Comparison of ENCODE assay signal across 23 cellular contexts in the genomic region with DNA sequence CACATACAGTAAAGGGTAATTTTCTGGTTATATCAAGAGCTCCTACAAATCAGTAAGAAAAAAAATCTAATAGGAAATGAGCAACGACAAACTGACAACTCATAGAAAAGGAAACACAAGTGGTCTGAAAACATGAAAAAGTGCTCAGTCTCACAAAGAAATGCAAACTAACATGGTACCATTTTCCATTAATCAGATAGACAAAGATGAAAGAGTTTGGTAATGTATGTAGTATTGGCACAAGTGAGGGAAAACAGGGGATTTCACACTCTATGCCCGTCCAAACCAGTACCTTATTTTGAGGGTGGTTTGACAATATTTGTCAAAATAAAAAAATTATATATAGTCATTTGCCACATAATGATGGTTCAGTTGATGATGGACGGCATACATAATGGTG.
"Had no signal": no experiment of that assay in that cellular context is flagged by ENCODE, and none has a peak within 500 bp of the region (broad histone marks: within the 10 kb centered on the region; RNA-seq: fewer than 3 reads in every experiment).

No MANE protein-coding gene starts in this region.

- H3K4me3 Mint-ChIP-seq: activated CD4-positive, alpha-beta T cell treated with anti-CD3 and anti-CD28 coated beads, Interleukin-2, amount 10 ng/mL, durations not matched to agents 7 days and 5 days; activated CD8-positive, alpha-beta memory T cell treated with anti-CD3 and anti-CD28 coated beads, Interleukin-2, amount 10 ng/mL, durations not matched to agents 7 days and 5 days; activated naive CD4-positive, alpha-beta T cell treated with anti-CD3 and anti-CD28 coated beads, Interleukin-2, amount 10 ng/mL, durations not matched to agents 7 days and 5 days; dendritic cell treated with granulocyte-macrophage colony-stimulating factor and Interleukin-4, amounts not matched to agents 40 ng/mL and 50 ng/mL, for 4 days; neural crest cell; WTC11 had no signal

- H3K9me3 ChIP-seq: esophagus muscularis mucosa, gastroesophageal sphincter, heart right ventricle, left ventricle myocardium inferior, prostate gland, thyroid gland had no signal

- ATAC-seq: activated CD8-positive, alpha-beta memory T cell treated with anti-CD3 and anti-CD28 coated beads, Interleukin-2, amount 10 ng/mL, durations not matched to agents 7 days and 5 days; gastroesophageal sphincter; heart right ventricle; right cardiac atrium; WTC11 had no signal

- H3K27me3 ChIP-seq: cardiac muscle cell, esophagus muscularis mucosa, gastroesophageal sphincter, heart right ventricle, thyroid gland had no signal

- H3K4me3 ChIP-seq: cardiac muscle cell, esophagus muscularis mucosa, gastroesophageal sphincter, heart right ventricle, left ventricle myocardium inferior, prostate gland, skin epidermis, thyroid gland had no signal

- H3K27me3 Mint-ChIP-seq: activated CD4-positive, alpha-beta T cell treated with anti-CD3 and anti-CD28 coated beads, Interleukin-2, amount 10 ng/mL, durations not matched to agents 7 days and 5 days; activated CD8-positive, alpha-beta memory T cell treated with anti-CD3 and anti-CD28 coated beads, Interleukin-2, amount 10 ng/mL, durations not matched to agents 7 days and 5 days; activated naive CD4-positive, alpha-beta T cell treated with anti-CD3 and anti-CD28 coated beads, Interleukin-2, amount 10 ng/mL, durations not matched to agents 7 days and 5 days; dendritic cell treated with granulocyte-macrophage colony-stimulating factor and Interleukin-4, amounts not matched to agents 40 ng/mL and 50 ng/mL, for 4 days had no signal

- H3K4me1 Mint-ChIP-seq: neural crest cell, WTC11 had no signal

- H3K4me1 ChIP-seq: esophagus muscularis mucosa, gastroesophageal sphincter, prostate gland, thyroid gland had no signal

- DNase-seq: activated CD4-positive, alpha-beta T cell treated with anti-CD3 and anti-CD28 coated beads, Interleukin-2, amount 10 ng/mL, durations not matched to agents 7 days and 5 days; activated CD8-positive, alpha-beta memory T cell treated with anti-CD3 and anti-CD28 coated beads, Interleukin-2, amount 10 ng/mL, durations not matched to agents 7 days and 5 days; activated naive CD4-positive, alpha-beta T cell treated with anti-CD3 and anti-CD28 coated beads, Interleukin-2, amount 10 ng/mL, durations not matched to agents 7 days and 5 days; amygdala; effector memory CD4-positive, alpha-beta T cell; heart right ventricle; immature natural killer cell; kidney glomerular epithelial cell; left ventricle myocardium inferior; mammary epithelial cell; midbrain; right cardiac atrium; stimulated activated CD4-positive, alpha-beta T cell treated with anti-CD3 and anti-CD28 coated beads, Interleukin-4, amount 100 ng/mL, for 1 hour; SW 1271; thyroid gland had no signal

- H3K9me3 Mint-ChIP-seq: activated CD4-positive, alpha-beta T cell treated with anti-CD3 and anti-CD28 coated beads, Interleukin-2, amount 10 ng/mL, durations not matched to agents 7 days and 5 days; activated naive CD4-positive, alpha-beta T cell treated with anti-CD3 and anti-CD28 coated beads, Interleukin-2, amount 10 ng/mL, durations not matched to agents 7 days and 5 days; dendritic cell treated with granulocyte-macrophage colony-stimulating factor and Interleukin-4, amounts not matched to agents 40 ng/mL and 50 ng/mL, for 4 days; immature natural killer cell; neural crest cell; WTC11 had no signal

- H3K27ac Mint-ChIP-seq: activated CD4-positive, alpha-beta T cell treated with anti-CD3 and anti-CD28 coated beads, Interleukin-2, amount 10 ng/mL, durations not matched to agents 7 days and 5 days; activated naive CD4-positive, alpha-beta T cell treated with anti-CD3 and anti-CD28 coated beads, Interleukin-2, amount 10 ng/mL, durations not matched to agents 7 days and 5 days; dendritic cell treated with granulocyte-macrophage colony-stimulating factor and Interleukin-4, amounts not matched to agents 40 ng/mL and 50 ng/mL, for 4 days; WTC11 had no signal

- H3K27ac ChIP-seq: cardiac muscle cell, esophagus muscularis mucosa, gastroesophageal sphincter, heart right ventricle, left ventricle myocardium inferior, prostate gland, skin epidermis, thyroid gland had no signal

- H3K36me3 ChIP-seq: cardiac muscle cell, left ventricle myocardium inferior, prostate gland, thyroid gland had no signal
